8 cellular contexts compared by ENCODE assay signal in genomic region chr17:18246880-18247612, GRCh38. TPM values are rescaled to one million over a fixed set of nuclear protein-coding genes. Genes with fewer than 3 reads are reported as not detected.
DNase-seq lines count a peak whose midpoint lies in the region; ATAC-seq and TF ChIP-seq lines count a peak whose summit lies in the region.

No MANE protein-coding gene starts in this region.

- no peaks in the 10 kb centered on the region for H3K9me3 ChIP-seq in right cardiac atrium (ENCODE audit: control insufficient read depth, low read length)

- no peaks in the 10 kb centered on the region for H3K4me1 Mint-ChIP-seq in activated T-cell treated with anti-CD3 and anti-CD28 coated beads, Interleukin-2, amount 50 U/mL, for 72 hours (ENCODE audit: low read depth)

- no peaks in the 10 kb centered on the region for H3K27me3 ChIP-seq in right cardiac atrium (ENCODE audit: control insufficient read depth, insufficient read depth)

- H3K27ac Mint-ChIP-seq in activated T-cell treated with anti-CD3 and anti-CD28 coated beads, Interleukin-2, amount 50 U/mL, for 72 hours = no peak overlapping the region

- H3K4me3 Mint-ChIP-seq in activated T-cell treated with anti-CD3 and anti-CD28 coated beads, Interleukin-2, amount 50 U/mL, for 72 hours = no peak overlapping the region

- 43% methylated on average over 45 of the region's 46 CpGs for WGBS in right cardiac atrium

- no peaks in the 10 kb centered on the region for H3K4me1 ChIP-seq in right cardiac atrium (ENCODE audit: control insufficient read depth, insufficient read depth, low read length)

- no peak for ATAC-seq in activated T-cell treated with anti-CD3 and anti-CD28 coated beads, Interleukin-2, amount 50 U/mL, for 72 hours (replicated peaks in 1 of 2)
- ATAC-seq in right cardiac atrium = peak; percentile 48 to 61
- ATAC-seq in GM18907 (IDR thresholded peaks at IDR 0.05; ENCODE audit: unreplicated experiment) = no peak
- ATAC-seq in HG03025 (IDR thresholded peaks at IDR 0.05; ENCODE audit: low FRiP score, unreplicated experiment) = no peak

- intact Hi-C loops in right cardiac atrium (cut with DNase I) = no loop called here

- H3K4me3 ChIP-seq in GM12865 (ENCODE audit: low read depth, low read length) (no peak overlapping the region), right cardiac atrium (ENCODE audit: low read length) (no peak overlapping the region)

- DNase-seq in GM12865 (ENCODE audit: low read depth) (peak; percentile 56), NCI-H187 (lab: John Stamatoyannopoulos, UW) (peak; percentile 42 to 77), right cardiac atrium (peak; percentile 71 to 89 (median 87)), putamen (ENCODE audit: low spot score) (no peak)
- DNase-seq in activated T-cell treated with anti-CD3 and anti-CD28 coated beads, Interleukin-2, amount 50 U/mL, for 72 hours = peak; percentile 31 to 44
- peak; percentile 52 for DNase-seq in stimulated activated CD4-positive, alpha-beta T cell treated with anti-CD3 and anti-CD28 coated beads, Interleukin-1b, Interleukin-23, amount 100 ng/mL, for 48 hours

- no peaks in the 10 kb centered on the region for H3K27me3 Mint-ChIP-seq in activated T-cell treated with anti-CD3 and anti-CD28 coated beads, Interleukin-2, amount 50 U/mL, for 72 hours (ENCODE audit: low read depth)

- no peak for TF ChIP-seq CTCF in GM12865 (IDR thresholded peaks at IDR 0.05; ENCODE audit: insufficient read depth, low read depth, low read length, missing control alignments)

- H3K9me3 Mint-ChIP-seq in activated T-cell treated with anti-CD3 and anti-CD28 coated beads, Interleukin-2, amount 50 U/mL, for 72 hours = no peaks in the 10 kb centered on the region

- peaks cover 3 to 4% of the 10 kb centered on the region in 2 donors for H3K36me3 Mint-ChIP-seq in activated T-cell treated with anti-CD3 and anti-CD28 coated beads, Interleukin-2, amount 50 U/mL, for 72 hours (ENCODE audit: insufficient read depth in 2 of 2)

- H3K27ac ChIP-seq in right cardiac atrium (ENCODE audit: low read length) = no peak overlapping the region

RNA-seq across cellular contexts. Expression of gene FLII, which starts 11.5 kb away (rescaled TPM):
- 100 to 1,000 TPM; 318 to 373 TPM for total RNA-seq in activated T-cell treated with anti-CD3 and anti-CD28 coated beads, Interleukin-2, amount 50 U/mL, for 72 hours
- total RNA-seq in right cardiac atrium = 100 to 1,000 TPM; 176 to 217 (median 194) TPM
- polyA plus RNA-seq in right cardiac atrium = 166 TPM

RNA-seq across cellular contexts. Expression of gene MIEF2, which starts 13.4 kb away (rescaled TPM):
- total RNA-seq in activated T-cell treated with anti-CD3 and anti-CD28 coated beads, Interleukin-2, amount 50 U/mL, for 72 hours = 1 to 10 TPM; 7.8 to 9.4 TPM
- total RNA-seq in right cardiac atrium = 10 to 100 TPM; 17.6 to 20.7 (median 19.6) TPM
- 13.1 TPM for polyA plus RNA-seq in right cardiac atrium

RNA-seq across cellular contexts. Expression of gene LLGL1, which starts 21.6 kb away (rescaled TPM):
- total RNA-seq in activated T-cell treated with anti-CD3 and anti-CD28 coated beads, Interleukin-2, amount 50 U/mL, for 72 hours = 10 to 100 TPM; 18.5 to 18.6 TPM
- total RNA-seq in right cardiac atrium = 10 to 100 TPM; 11.2 to 13.9 (median 12.6) TPM
- polyA plus RNA-seq in right cardiac atrium = 8.6 TPM

Comparison
In these comparisons a context has a peak if more than half of its experiments do, and no peak if none do; other contexts are left out.
1. ATAC-seq: peak in right cardiac atrium (2 of 2); none in activated T-cell treated with anti-CD3 and anti-CD28 coated beads, Interleukin-2, amount 50 U/mL, for 72 hours (0 of 2), GM18907 (single experiment) and HG03025 (single experiment).